36 cellular contexts compared by ENCODE assay signal in the genomic region with DNA sequence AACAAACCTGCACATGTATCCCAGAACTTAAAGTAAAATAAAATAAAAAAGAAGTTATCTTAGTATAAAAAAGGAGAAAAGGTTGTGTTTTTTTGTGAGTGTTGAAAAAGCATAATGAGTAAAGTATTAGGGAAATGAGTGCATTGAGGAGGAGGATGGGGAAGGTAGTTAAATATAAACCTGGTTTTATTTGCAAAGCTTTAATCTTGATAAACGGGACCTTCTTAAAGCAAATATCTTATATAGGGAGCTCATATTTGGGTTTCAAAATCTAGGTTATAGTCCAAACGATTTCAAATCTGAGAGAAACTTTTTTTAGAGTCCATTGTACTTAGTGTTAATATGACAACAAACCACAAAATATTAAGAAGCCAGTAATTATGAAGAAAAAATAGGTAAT.
"Had no signal": no experiment of that assay in that cellular context is flagged by ENCODE, and none has a peak within 500 bp of the region (broad histone marks: within the 10 kb centered on the region; RNA-seq: fewer than 3 reads in every experiment).

No MANE protein-coding gene starts in this region.

- H3K4me1 Mint-ChIP-seq: brain had no signal

- H3K27me3 Mint-ChIP-seq: activated CD4-positive, alpha-beta memory T cell treated with anti-CD3 and anti-CD28 coated beads, Interleukin-2, amount 10 ng/mL, durations not matched to agents 7 days and 5 days; activated CD8-positive, alpha-beta memory T cell treated with anti-CD3 and anti-CD28 coated beads, Interleukin-2, amount 10 ng/mL, durations not matched to agents 7 days and 5 days; activated naive CD4-positive, alpha-beta T cell treated with anti-CD3 and anti-CD28 coated beads, Interleukin-2, amount 10 ng/mL, durations not matched to agents 7 days and 5 days; activated naive CD8-positive, alpha-beta T cell; activated naive CD8-positive, alpha-beta T cell treated with anti-CD3 and anti-CD28 coated beads, Interleukin-2, amount 50 U/mL, for 24 hours had no signal

- H3K27me3 ChIP-seq: SJSA1 had no signal

- ATAC-seq: activated CD8-positive, alpha-beta memory T cell treated with anti-CD3 and anti-CD28 coated beads, Interleukin-2, amount 10 ng/mL, durations not matched to agents 7 days and 5 days; activated naive CD8-positive, alpha-beta T cell treated with anti-CD3 and anti-CD28 coated beads, Interleukin-2, amount 50 U/mL, for 24 hours had no signal

- DNase-seq: activated CD4-positive, alpha-beta memory T cell treated with anti-CD3 and anti-CD28 coated beads, Interleukin-2, amount 10 ng/mL, durations not matched to agents 7 days and 5 days; activated CD4-positive, alpha-beta T cell treated with anti-CD3 and anti-CD28 coated beads for 1 hour; activated CD4-positive, alpha-beta T cell treated with anti-CD3 and anti-CD28 coated beads for 48 hours; activated CD4-positive, CD25-positive, alpha-beta regulatory T cell; activated CD8-positive, alpha-beta memory T cell treated with anti-CD3 and anti-CD28 coated beads for 24 hours; activated CD8-positive, alpha-beta memory T cell treated with anti-CD3 and anti-CD28 coated beads, Interleukin-2, amount 10 ng/mL, durations not matched to agents 7 days and 5 days; activated CD8-positive, alpha-beta memory T cell treated with anti-CD3 and anti-CD28 coated beads, Interleukin-2, amount 50 U/mL, for 48 hours; activated effector memory CD4-positive, alpha-beta T cell treated with Interleukin-2 at 50 U/mL for 16 hours; activated naive CD4-positive, alpha-beta T cell treated with anti-CD3 and anti-CD28 coated beads, Interleukin-2, amount 10 ng/mL, durations not matched to agents 7 days and 5 days; activated naive CD8-positive, alpha-beta T cell treated with anti-CD3 and anti-CD28 coated beads, Interleukin-2, amount 50 U/mL, for 24 hours; activated T-cell treated with anti-CD3 and anti-CD28 coated beads, Interleukin-2, amount 50 U/mL, for 48 hours; anterior cingulate cortex; caudate nucleus; cerebellar nuclear complex; Kasumi-1; MM.1S; NCI-H1105; NCI-H1417 treated with DMSO at 0.1 percent for 48 hours; NCI-H187 treated with DMSO at 0.1 percent for 48 hours; NCI-H2081; NCI-H2171 treated with DMSO at 0.1 percent for 48 hours; NCI-H2227 treated with DMSO at 0.1 percent for 48 hours; NCI-H446; NCI-H510A treated with DMSO at 0.1 percent for 48 hours; NCI-H526 treated with DMSO at 0.1 percent for 48 hours; SHP77 treated with DMSO at 0.1 percent for 48 hours; SK-N-SH; SW 1271; T-helper 1 cell; T-helper 2 cell; T-helper 9 cell; WERI-Rb-1 had no signal

- H3K4me3 ChIP-seq: SJSA1 had no signal

- H3K4me2 ChIP-seq: SK-N-SH had no signal

- H3K9me3 Mint-ChIP-seq: activated naive CD8-positive, alpha-beta T cell treated with anti-CD3 and anti-CD28 coated beads, Interleukin-2, amount 50 U/mL, for 24 hours had no signal

- H3K9ac ChIP-seq: SK-N-SH had no signal

- H3K36me3 ChIP-seq: SJSA1, WERI-Rb-1 had no signal

- H3K27ac ChIP-seq: SJSA1, WERI-Rb-1 had no signal

- H3K9me3 ChIP-seq: SJSA1, SK-N-SH had no signal

- H3K36me3 Mint-ChIP-seq: brain had no signal

- H3K27ac Mint-ChIP-seq: activated CD4-positive, alpha-beta memory T cell treated with anti-CD3 and anti-CD28 coated beads, Interleukin-2, amount 10 ng/mL, durations not matched to agents 7 days and 5 days; activated CD8-positive, alpha-beta memory T cell treated with anti-CD3 and anti-CD28 coated beads, Interleukin-2, amount 10 ng/mL, durations not matched to agents 7 days and 5 days; activated naive CD8-positive, alpha-beta T cell; activated naive CD8-positive, alpha-beta T cell treated with anti-CD3 and anti-CD28 coated beads, Interleukin-2, amount 50 U/mL, for 24 hours; brain had no signal

- FAIRE-seq: bronchial epithelial cell had no signal

- H3K4me3 Mint-ChIP-seq: activated CD4-positive, alpha-beta memory T cell treated with anti-CD3 and anti-CD28 coated beads, Interleukin-2, amount 10 ng/mL, durations not matched to agents 7 days and 5 days; activated CD8-positive, alpha-beta memory T cell treated with anti-CD3 and anti-CD28 coated beads, Interleukin-2, amount 10 ng/mL, durations not matched to agents 7 days and 5 days; activated naive CD4-positive, alpha-beta T cell treated with anti-CD3 and anti-CD28 coated beads, Interleukin-2, amount 10 ng/mL, durations not matched to agents 7 days and 5 days; activated naive CD8-positive, alpha-beta T cell; activated naive CD8-positive, alpha-beta T cell treated with anti-CD3 and anti-CD28 coated beads, Interleukin-2, amount 50 U/mL, for 24 hours; brain had no signal
